13 cellular contexts compared by ENCODE assay signal in the genomic region with DNA sequence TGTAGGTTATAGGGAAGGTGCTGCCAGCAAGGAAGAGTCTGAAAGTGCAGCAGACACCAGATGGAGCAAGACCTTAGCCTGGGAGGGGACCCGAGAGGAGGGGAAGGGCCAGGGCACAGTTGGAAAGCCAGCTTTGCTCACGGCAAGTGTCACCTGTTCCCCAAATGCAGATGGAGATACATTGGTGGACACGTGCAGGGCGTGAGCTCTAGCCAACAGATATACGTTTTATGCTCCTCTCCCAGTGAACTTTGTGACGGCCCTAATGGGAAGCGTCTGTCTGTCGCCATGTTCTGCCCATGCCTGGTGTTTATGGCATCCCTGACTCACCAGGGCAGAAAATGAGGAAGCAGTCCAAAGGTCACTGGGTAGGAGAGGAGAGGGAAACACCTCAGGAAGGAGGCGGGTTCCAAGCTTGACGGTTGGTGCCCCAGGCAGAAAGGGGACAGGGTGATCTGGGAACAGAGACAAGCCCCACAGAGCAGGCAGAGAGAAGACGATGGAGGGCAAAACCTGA. TPM values are rescaled to one million over a fixed set of nuclear protein-coding genes. Genes with fewer than 3 reads are reported as not detected.
A peak's percentile ranks its signal among the peaks of the same experiment; 100 is the strongest.
DNase-seq lines count a peak whose midpoint lies in the region; ATAC-seq, FAIRE-seq and TF ChIP-seq lines count a peak whose summit lies in the region.
"Had no signal": no experiment of that assay in that cellular context is flagged by ENCODE, and none has a peak within 500 bp of the region (broad histone marks: within the 10 kb centered on the region; RNA-seq: fewer than 3 reads in every experiment).

No MANE protein-coding gene starts in this region.

- H2BK120ac ChIP-seq in H1 (replicated peaks; ENCODE audit: low read depth, low read length) (no peak overlapping the region), neuronal stem cell (ENCODE audit: low read depth, low read length) (no peak overlapping the region)

- H3K79me2 ChIP-seq in H1 (ENCODE audit: control insufficient read depth in 1 of 2, insufficient read depth in 2 of 2, low read length in 2 of 2) = no peaks in the 10 kb centered on the region

- TF ChIP-seq EP300 in H1 (IDR thresholded peaks at IDR 0.05; ENCODE audit: borderline replicate concordance in 1 of 2, low read depth in 2 of 2, low read length in 2 of 2) = no peak

- no peak overlapping the region for H4K5ac ChIP-seq in H1 (ENCODE audit: insufficient read length, low read depth, low read length)

- H3K4ac ChIP-seq in H1 (replicated peaks; ENCODE audit: insufficient read length, low read depth, low read length) = no peak overlapping the region
- no peak overlapping the region for H3K4ac ChIP-seq in neuronal stem cell (ENCODE audit: low read length)

- H3K27ac ChIP-seq in H1 (ENCODE audit: low read depth, low read length) (no peak overlapping the region), neuronal stem cell (replicated peaks; ENCODE audit: low read length) (no peak overlapping the region), brain microvascular endothelial cell (no peak overlapping the region)
- H3K27ac ChIP-seq: SJCRH30, uterus had no signal

- POLR2A ChIA-PET in H1 (lab: Charles Lee; ENCODE audit: partially characterized antibody) = interaction anchor here (0.8 kb wide), 1 partner anchor 137 kb away, joined by 3 read pairs; no protein-coding TSS in a partner anchor

- peaks cover 0 to 4% of the 10 kb centered on the region in 2 experiments; a peak in 2 of 4 replicates for H3K9me3 ChIP-seq in H1 (ENCODE audit: insufficient read depth in 2 of 2, low read depth in 1 of 2, low read length in 1 of 2)
- H3K9me3 ChIP-seq in neuronal stem cell (replicated peaks in 1 of 2; ENCODE audit: control insufficient read depth in 2 of 2, insufficient read depth in 1 of 2, low read depth in 1 of 2, low read length in 2 of 2) = peaks cover 0 to 4% of the 10 kb centered on the region in 2 donors
- H3K9me3 ChIP-seq: SJCRH30, uterus had no signal

- H2AFZ ChIP-seq in H1 (ENCODE audit: low read length) (no peak overlapping the region), neuronal stem cell (ENCODE audit: low read length) (no peak overlapping the region)

- H3K4me1 ChIP-seq in H1 (replicated peaks in 1 of 4; ENCODE audit: control insufficient read depth in 3 of 4, insufficient read depth in 4 of 4, low read length in 3 of 4) (peaks cover 0 to 4% (median 0%) of the 10 kb centered on the region in 4 experiments; a peak in 3 of 7 replicates), neuronal stem cell (ENCODE audit: control insufficient read depth in 2 of 2, insufficient read depth in 1 of 2, low read depth in 1 of 2, low read length in 2 of 2) (no peaks in the 10 kb centered on the region)
- H3K4me1 ChIP-seq: uterus had no signal

- H3K14ac ChIP-seq in H1 (ENCODE audit: insufficient read length) (no peak overlapping the region), neuronal stem cell (ENCODE audit: low read length) (peak overlapping the region; percentile 0)

- no peak for TF ChIP-seq CTCF in H1 (IDR thresholded peaks at IDR 0.05; ENCODE audit: control extremely low read depth in 1 of 3, insufficient read depth in 1 of 3, low read depth in 1 of 3, low read length in 3 of 3)
- TF ChIP-seq CTCF in GM13977 (IDR thresholded peaks at IDR 0.05; ENCODE audit: extremely low read depth, insufficient read depth, missing control alignments) = no peak
- no peak for TF ChIP-seq CTCF in brain microvascular endothelial cell (IDR thresholded peaks at IDR 0.05; ENCODE audit: low read depth, low read length, missing control alignments)

- no peaks in the 10 kb centered on the region; the same call in 1 of the 2 replicates for H3K23me2 ChIP-seq in H1 (ENCODE audit: low read depth, low read length)

- no peak overlapping the region for H2BK5ac ChIP-seq in H1 (ENCODE audit: low read depth, low read length)
- H2BK5ac ChIP-seq in neuronal stem cell (ENCODE audit: low read length) = no peak overlapping the region

- H3K27me3 ChIP-seq in H1 (replicated peaks in 1 of 4; ENCODE audit: control insufficient read depth in 3 of 4, extremely low read depth in 1 of 4, insufficient read depth in 3 of 4, low read length in 3 of 4) (no peaks in the 10 kb centered on the region; a peak in 1 of 7 replicates), neuronal stem cell (ENCODE audit: control insufficient read depth in 3 of 3, insufficient read depth in 3 of 3, low read depth in 1 of 3, low read length in 3 of 3) (peaks cover 0 to 13% (median 0%) of the 10 kb centered on the region in 3 experiments), brain microvascular endothelial cell (replicated peaks) (peaks cover 10% of the 10 kb centered on the region)
- H3K27me3 ChIP-seq: SJCRH30, uterus had no signal

- DNase-seq in GDM1 (lab: John Stamatoyannopoulos, UW) (peak; percentile 59), NCI-H524 (lab: John Stamatoyannopoulos, UW) (peak; percentile 32 to 75), H1 (ENCODE audit: low read depth in 1 of 2, low spot score in 2 of 2) (no peak), neuronal stem cell (ENCODE audit: low spot score) (no peak), GM13977 (ENCODE audit: low spot score) (no peak), NCI-H510A (lab: John Stamatoyannopoulos, UW) (no peak), brain microvascular endothelial cell (no peak)
- DNase-seq: activated CD4-positive, alpha-beta T cell treated with anti-CD3 and anti-CD28 coated beads for 36 hours; activated naive CD4-positive, alpha-beta T cell treated with anti-CD3 and anti-CD28 coated beads for 36 hours; cortex of kidney; uterus had no signal

- H2BK15ac ChIP-seq in H1 (ENCODE audit: low read length) (0 out of 2 replicates have a peak overlapping the region, but pooled peaks have one; percentile 21), neuronal stem cell (ENCODE audit: low read length) (no peak overlapping the region)

- H3K4me3 ChIP-seq in H1 (ENCODE audit: extremely low read depth in 1 of 4, insufficient read depth in 2 of 4, low read depth in 3 of 4, low read length in 4 of 4) (no peak overlapping the region), neuronal stem cell (ENCODE audit: low read length in 2 of 2) (peak overlapping the region in 1 of 2 donors; percentile 29), brain microvascular endothelial cell (ENCODE audit: low read depth, low read length) (no peak overlapping the region)
- H3K4me3 ChIP-seq: SJCRH30, uterus had no signal

- in situ Hi-C loops in GM13977 (cut with MboI; ENCODE audit: low pct_unique_long_range_greater_than_20kb, low sequenced_read_pairs, unreplicated experiment) = no loop called here
- in situ Hi-C loops in brain microvascular endothelial cell (cut with HindIII; ENCODE audit: low pct_ligation_motif_present, low sequenced_read_pairs) = no loop called here

- FAIRE-seq in H1 (lab: Jason Lieb, UNC) = no peak

- H2BK12ac ChIP-seq in H1 (ENCODE audit: low read depth, low read length) = no peak overlapping the region
- no peak overlapping the region for H2BK12ac ChIP-seq in neuronal stem cell (ENCODE audit: low read length)

- ATAC-seq in activated CD4-positive, CD25-positive, alpha-beta regulatory T cell treated with anti-CD3 and anti-CD28 coated beads, Interleukin-2, amount 50 U/mL, for 24 hours = no peak
- ATAC-seq: activated CD4-positive, alpha-beta T cell treated with anti-CD3 and anti-CD28 coated beads for 36 hours had no signal

- H3K36me3 ChIP-seq in H1 (ENCODE audit: control insufficient read depth in 2 of 4, insufficient read depth in 4 of 4, low read length in 3 of 4) = no peaks in the 10 kb centered on the region
- no peaks in the 10 kb centered on the region for H3K36me3 ChIP-seq in neuronal stem cell (replicated peaks in 1 of 2; ENCODE audit: control insufficient read depth in 2 of 2, insufficient read depth in 2 of 2, low read length in 2 of 2)
- H3K36me3 ChIP-seq in brain microvascular endothelial cell (replicated peaks) = no peaks in the 10 kb centered on the region
- H3K36me3 ChIP-seq: SJCRH30, uterus had no signal

- H2BK20ac ChIP-seq in H1 (ENCODE audit: low read length) = no peak overlapping the region

- no peak for TF ChIP-seq RAD21 in H1 (IDR thresholded peaks at IDR 0.05 in 1 of 2, conservative IDR thresholded peaks at IDR 0.05 in 1 of 2; ENCODE audit: low read depth in 2 of 2, low read length in 2 of 2)

- H3K9ac ChIP-seq in H1 (replicated peaks in 1 of 4; ENCODE audit: extremely low read depth in 1 of 4, low read depth in 3 of 4, low read length in 3 of 4) (no peak overlapping the region), neuronal stem cell (ENCODE audit: low read depth, low read length, poor library complexity) (no peak overlapping the region)

- TF ChIP-seq POLR2A in H1 (IDR thresholded peaks at IDR 0.05; ENCODE audit: control extremely low read depth in 1 of 2, low read depth in 2 of 2, low read length in 2 of 2) = no peak

- H4K20me1 ChIP-seq in H1 (replicated peaks in 1 of 2; ENCODE audit: control insufficient read depth in 1 of 2, insufficient read depth in 2 of 2, low read length in 2 of 2) = no peaks in the 10 kb centered on the region

- CTCF ChIA-PET in H1 (lab: Charles Lee; ENCODE audit: partially characterized antibody) = interaction anchor here (0.5 to 2.1 kb wide), 9 partner anchors 8 to 290 kb away, joined by 3 to 6 read pairs (median 3); partner anchors contain the start of gene GPA33

- no peak overlapping the region for H3K56ac ChIP-seq in H1 (replicated peaks; ENCODE audit: insufficient read length, low read depth, low read length)

- no peak overlapping the region for H3K4me2 ChIP-seq in H1 (ENCODE audit: insufficient read depth in 1 of 2, low read depth in 2 of 2, low read length in 2 of 2)
- H3K4me2 ChIP-seq in neuronal stem cell (ENCODE audit: insufficient read depth, low read length, poor library complexity, severe bottlenecking) = no peak overlapping the region

- WGBS in H1 (ENCODE audit: extremely low coverage in 1 of 2, insufficient coverage in 1 of 2, insufficient read length in 1 of 2, insufficient replicate concordance in 2 of 2, low coverage in 1 of 2, low lambda C conversion rate in 2 of 2, missing lambda C conversion rate in 1 of 2), 2 experiments = 84% methylated on average over 8 of the region's 11 CpGs; no CpG with 5 or more reads in 1 of the 2 experiments
- no CpG with 5 or more reads among the region's 11 CpGs for WGBS in neuronal stem cell (ENCODE audit: extremely low coverage in 2 of 2, insufficient read length in 2 of 2, insufficient replicate concordance in 1 of 2), 2 donors

- no peak overlapping the region for H4K91ac ChIP-seq in H1 (replicated peaks; ENCODE audit: insufficient read length, low read length)
- peak overlapping the region; percentile 33 for H4K91ac ChIP-seq in neuronal stem cell (ENCODE audit: low read depth, low read length, poor library complexity)

- H4K8ac ChIP-seq in H1 (ENCODE audit: extremely low read depth, insufficient read depth, low read length) (no peak overlapping the region; the same call in 1 of the 2 replicates), neuronal stem cell (ENCODE audit: low read depth, low read length) (no peak overlapping the region)

- no peaks in the 10 kb centered on the region for H3K79me1 ChIP-seq in H1 (ENCODE audit: low read depth, low read length)
- no peaks in the 10 kb centered on the region for H3K79me1 ChIP-seq in neuronal stem cell (ENCODE audit: low read depth, low read length)

- H3K23ac ChIP-seq in H1 (ENCODE audit: insufficient read length) (no peak overlapping the region), neuronal stem cell (ENCODE audit: low read depth, low read length, poor library complexity) (no peak overlapping the region)

- no peak overlapping the region for H3K18ac ChIP-seq in H1 (ENCODE audit: extremely low read depth, low read length)
- H3K18ac ChIP-seq in neuronal stem cell (ENCODE audit: low read length) = peak overlapping the region; percentile 3

- H2AK5ac ChIP-seq in H1 (ENCODE audit: low read depth, low read length) (no peak overlapping the region), neuronal stem cell (ENCODE audit: low read depth, low read length) (no peak overlapping the region)

RNA-seq across cellular contexts. Expression of gene GPA33, which starts 7.6 kb away (rescaled TPM):
- 0.11 and 0.19 TPM in 2 replicates for total RNA-seq in H1 (2021; fragmentation: NEBNext Ultra II Directional; extraction: Animal tissue kit (Norgen Biotek cat#: 25700))
- polyA plus RNA-seq in H1 (2011; rRNA removed) = 0.67 and 0.74 TPM in 2 replicates
- polyA plus RNA-seq in H1 (2011; cell fraction: cytosol; rRNA removed) = 0.61 TPM
- 1.5 TPM for polyA plus RNA-seq in H1 (2011; cell fraction: nucleus; rRNA removed)
- 0.29 to 0.38 TPM (median 0.34 TPM) in 4 replicates for polyA plus RNA-seq in H1 (2012, experiment 1 of 2)
- polyA plus RNA-seq in H1 (2012, experiment 2 of 2) = 0.35 TPM
- polyA plus RNA-seq in H1 (2013, experiment 1 of 2) = 0.22 TPM
- 0.28 TPM for polyA plus RNA-seq in H1 (2013, experiment 2 of 2)
- 0.28 and 0.85 TPM in 2 replicates for polyA minus RNA-seq in H1 (2011; rRNA and poly(A)+ RNA removed)
- polyA minus RNA-seq in H1 (2011; cell fraction: cytosol; rRNA and poly(A)+ RNA removed) = 2.0 TPM
- polyA minus RNA-seq in H1 (2011; cell fraction: nucleus; rRNA and poly(A)+ RNA removed) = 0.80 TPM
- 1.4 TPM for polyA plus RNA-seq in neuronal stem cell (2013, experiment 1 of 2)
- polyA plus RNA-seq in neuronal stem cell (2013, experiment 2 of 2) = 1.4 TPM

RNA-seq across cellular contexts. Expression of gene STYXL2, which starts 11.3 kb away (rescaled TPM):
- 0.22 and 0.34 TPM in 2 replicates for total RNA-seq in H1 (2021; fragmentation: NEBNext Ultra II Directional; extraction: Animal tissue kit (Norgen Biotek cat#: 25700))
- 0.09 and 0.14 TPM in 2 replicates for polyA plus RNA-seq in H1 (2011; rRNA removed)
- polyA plus RNA-seq in H1 (2011; cell fraction: cytosol; rRNA removed) = 0.18 TPM
- polyA plus RNA-seq in H1 (2011; cell fraction: nucleus; rRNA removed) = 0.26 TPM
- polyA plus RNA-seq in H1 (2012, experiment 1 of 2) = 0.37 to 0.55 TPM (median 0.52 TPM) in 4 replicates
- 0.04 TPM for polyA plus RNA-seq in H1 (2012, experiment 2 of 2)
- 0.10 TPM for polyA plus RNA-seq in H1 (2013, experiment 1 of 2)
- 0.11 TPM for polyA plus RNA-seq in H1 (2013, experiment 2 of 2)
- polyA minus RNA-seq in H1 (2011; rRNA and poly(A)+ RNA removed) = 0.15 and 0.47 TPM in 2 replicates
- 1.1 TPM for polyA minus RNA-seq in H1 (2011; cell fraction: cytosol; rRNA and poly(A)+ RNA removed)
- polyA minus RNA-seq in H1 (2011; cell fraction: nucleus; rRNA and poly(A)+ RNA removed) = 0.10 TPM
- polyA plus RNA-seq in neuronal stem cell (2013, experiment 1 of 2) = not detected
- 0.01 TPM for polyA plus RNA-seq in neuronal stem cell (2013, experiment 2 of 2)
- total RNA-seq: activated CD4-positive, alpha-beta T cell treated with anti-CD3 and anti-CD28 coated beads for 36 hours; activated naive CD4-positive, alpha-beta T cell treated with anti-CD3 and anti-CD28 coated beads for 36 hours had no signal

Comparison
In these comparisons a context has a peak if more than half of its experiments do, and no peak if none do; other contexts are left out.
1. DNase-seq: peak in GDM1 (single experiment) and NCI-H524 (2 of 2); none in H1 (0 of 2), neuronal stem cell (single experiment), GM13977 (single experiment), NCI-H510A (single experiment) and brain microvascular endothelial cell (single experiment).